ENCODE assay signal across 12 cellular contexts in the genomic region with DNA sequence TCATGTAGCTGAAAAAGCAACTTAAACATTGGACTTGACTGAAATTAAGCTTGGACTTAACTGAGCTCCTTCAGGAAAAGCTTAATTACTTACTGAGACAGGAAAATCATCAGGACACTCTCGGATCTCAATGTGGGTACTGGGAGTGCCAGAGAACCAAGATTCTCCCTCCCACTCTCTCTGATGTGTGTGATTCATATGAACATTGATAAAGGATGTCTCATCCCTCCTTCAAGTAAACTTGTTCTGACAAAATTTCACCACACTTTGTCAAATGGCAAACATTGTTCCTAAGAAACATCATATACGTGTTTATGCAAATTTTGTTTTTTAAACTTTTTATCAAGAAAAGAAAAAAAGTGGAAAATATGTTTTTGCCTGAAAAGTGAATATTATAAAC. TPM values are rescaled to one million over a fixed set of nuclear protein-coding genes. Genes with fewer than 3 reads are reported as not detected.
DNase-seq lines count a peak whose midpoint lies in the region; ATAC-seq, FAIRE-seq and TF ChIP-seq lines count a peak whose summit lies in the region.
"Had no signal": no experiment of that assay in that cellular context is flagged by ENCODE, and none has a peak within 500 bp of the region (broad histone marks: within the 10 kb centered on the region; RNA-seq: fewer than 3 reads in every experiment).

No MANE protein-coding gene starts in this region.

- H3K4me3 ChIP-seq in SK-N-SH (ENCODE audit: low read depth in 2 of 2, low read length in 1 of 2) (no peak overlapping the region), choroid plexus epithelial cell (ENCODE audit: low read depth, low read length) (no peak overlapping the region), ascending aorta (no peak overlapping the region), hepatocyte (no peak overlapping the region)
- H3K4me3 ChIP-seq: sigmoid colon had no signal

- POLR2A ChIA-PET in SK-N-SH (lab: Yijun Ruan, JAX): no interaction called here

- TF ChIP-seq RAD21 in SK-N-SH (IDR thresholded peaks at IDR 0.05; ENCODE audit: low read length): no peak

- H3K27me3 ChIP-seq in SK-N-SH (ENCODE audit: insufficient read depth): peaks cover 14% of the 10 kb centered on the region; the same call in 1 of the 2 replicates
- no peaks in the 10 kb centered on the region for H3K27me3 ChIP-seq in ascending aorta
- no peaks in the 10 kb centered on the region for H3K27me3 ChIP-seq in hepatocyte
- H3K27me3 ChIP-seq: sigmoid colon had no signal

- H3K4me1 ChIP-seq in SK-N-SH (ENCODE audit: control insufficient read depth in 1 of 2, insufficient read depth in 2 of 2, low read depth in 1 of 2, low read length in 1 of 2): no peaks in the 10 kb centered on the region
- peaks cover 4 to 9% of the 10 kb centered on the region in 2 donors for H3K4me1 ChIP-seq in ascending aorta
- peaks cover 7% of the 10 kb centered on the region for H3K4me1 ChIP-seq in hepatocyte (ENCODE audit: insufficient read depth)

- H3K36me3 ChIP-seq in SK-N-SH (replicated peaks in 1 of 2; ENCODE audit: control insufficient read depth in 1 of 2, insufficient read depth in 2 of 2, low read length in 1 of 2): no peaks in the 10 kb centered on the region
- no peaks in the 10 kb centered on the region for H3K36me3 ChIP-seq in ascending aorta
- H3K36me3 ChIP-seq in hepatocyte (replicated peaks; ENCODE audit: insufficient read depth, low read depth): no peaks in the 10 kb centered on the region
- H3K36me3 ChIP-seq: sigmoid colon had no signal

- H3K9me3 ChIP-seq in SK-N-SH (no peaks in the 10 kb centered on the region), ascending aorta (no peaks in the 10 kb centered on the region), hepatocyte (ENCODE audit: low read depth) (no peaks in the 10 kb centered on the region)
- H3K9me3 ChIP-seq: sigmoid colon had no signal

- CTCF ChIA-PET in SK-N-SH (lab: Yijun Ruan, JAX): no interaction called here

- H3K27ac ChIP-seq in SK-N-SH (ENCODE audit: low read depth in 2 of 2, low read length in 1 of 2) (no peak overlapping the region), ascending aorta (no peak overlapping the region), hepatocyte (no peak overlapping the region)
- H3K27ac ChIP-seq: 22Rv1, sigmoid colon had no signal

- H3K9me2 ChIP-seq in SK-N-SH (no peaks in the 10 kb centered on the region), hepatocyte (replicated peaks; ENCODE audit: insufficient read depth) (no peaks in the 10 kb centered on the region)

- peaks cover 9% of the 10 kb centered on the region for H3F3A ChIP-seq in SK-N-SH (replicated peaks; ENCODE audit: insufficient read depth)

- no peak for TF ChIP-seq CTCF in SK-N-SH (IDR thresholded peaks at IDR 0.05)
- no peak for TF ChIP-seq CTCF in choroid plexus epithelial cell (conservative IDR thresholded peaks at IDR 0.05; ENCODE audit: low read depth, low read length)
- no peak for TF ChIP-seq CTCF in ascending aorta (IDR thresholded peaks at IDR 0.05)
- TF ChIP-seq CTCF in hepatocyte (IDR thresholded peaks at IDR 0.05; ENCODE audit: poor library complexity): no peak

- peak; percentile 21 for FAIRE-seq in RCC 7860 (lab: Jason Lieb, UNC)

- ATAC-seq in SK-N-SH treated with all-trans-retinoic acid at 6 μM for 48 hours: no peak
- ATAC-seq in esophagus mucosa: no peak

- no peak for TF ChIP-seq EP300 in SK-N-SH (IDR thresholded peaks at IDR 0.05; ENCODE audit: borderline replicate concordance in 1 of 2, low read depth in 1 of 2, low read length in 1 of 2)

- no peaks in the 10 kb centered on the region for H4K20me1 ChIP-seq in SK-N-SH (ENCODE audit: insufficient read depth)
- no peaks in the 10 kb centered on the region for H4K20me1 ChIP-seq in hepatocyte (ENCODE audit: insufficient read depth, poor library complexity, severe bottlenecking)

- intact Hi-C loops in ascending aorta (cut with DNase I): no loop called here

- H3K9ac ChIP-seq in SK-N-SH: no peak overlapping the region

- H2AFZ ChIP-seq in SK-N-SH (ENCODE audit: low read depth) (peak overlapping the region; percentile 0; the same call in 1 of the 2 replicates), hepatocyte (no peak overlapping the region)

- DNase-seq in SK-N-SH: no peak
- no peak for DNase-seq in RCC 7860 (ENCODE audit: low spot score)
- DNase-seq in choroid plexus epithelial cell (ENCODE audit: low read depth): peak; percentile 57
- DNase-seq in renal cortical epithelial cell (ENCODE audit: low read depth): peak; percentile 51
- DNase-seq in ascending aorta (ENCODE audit: low spot score in 2 of 2): no peak
- DNase-seq in hepatocyte (ENCODE audit: low spot score): no peak
- DNase-seq: DMS79, NCI-H2107, sigmoid colon had no signal

- WGBS in SK-N-SH (ENCODE audit: low lambda C conversion rate): 14% methylated on average over 2 of the region's 2 CpGs
- 78% methylated on average over 2 of the region's 2 CpGs for WGBS in hepatocyte (ENCODE audit: low lambda C conversion rate, missing lambda C conversion rate)

- no peak overlapping the region for H3K4me2 ChIP-seq in SK-N-SH
- no peak overlapping the region for H3K4me2 ChIP-seq in hepatocyte

- H3K79me2 ChIP-seq in SK-N-SH (ENCODE audit: insufficient read depth) (no peaks in the 10 kb centered on the region), hepatocyte (no peaks in the 10 kb centered on the region)

TF ChIP-seq in SK-N-SH, 30 proteins besides CTCF, POLR2A, EP300 and RAD21:
- no peak for TF ChIP-seq NRF1 (IDR thresholded peaks at IDR 0.05; ENCODE audit: low read depth, low read length)
- TF ChIP-seq, protein P1, sequence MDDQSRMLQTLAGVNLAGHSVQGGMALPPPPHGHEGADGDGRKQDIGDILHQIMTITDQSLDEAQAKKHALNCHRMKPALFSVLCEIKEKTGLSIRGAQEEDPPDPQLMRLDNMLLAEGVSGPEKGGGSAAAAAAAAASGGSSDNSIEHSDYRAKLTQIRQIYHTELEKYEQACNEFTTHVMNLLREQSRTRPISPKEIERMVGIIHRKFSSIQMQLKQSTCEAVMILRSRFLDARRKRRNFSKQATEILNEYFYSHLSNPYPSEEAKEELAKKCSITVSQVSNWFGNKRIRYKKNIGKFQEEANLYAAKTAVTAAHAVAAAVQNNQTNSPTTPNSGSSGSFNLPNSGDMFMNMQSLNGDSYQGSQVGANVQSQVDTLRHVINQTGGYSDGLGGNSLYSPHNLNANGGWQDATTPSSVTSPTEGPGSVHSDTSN (IDR thresholded peaks at IDR 0.05): peak; percentile 42; the same call in 1 of the 2 replicates
- TF ChIP-seq, protein P2, sequence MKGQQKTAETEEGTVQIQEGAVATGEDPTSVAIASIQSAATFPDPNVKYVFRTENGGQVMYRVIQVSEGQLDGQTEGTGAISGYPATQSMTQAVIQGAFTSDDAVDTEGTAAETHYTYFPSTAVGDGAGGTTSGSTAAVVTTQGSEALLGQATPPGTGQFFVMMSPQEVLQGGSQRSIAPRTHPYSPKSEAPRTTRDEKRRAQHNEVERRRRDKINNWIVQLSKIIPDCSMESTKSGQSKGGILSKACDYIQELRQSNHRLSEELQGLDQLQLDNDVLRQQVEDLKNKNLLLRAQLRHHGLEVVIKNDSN (IDR thresholded peaks at IDR 0.05; ENCODE audit: borderline replicate concordance, low read depth): no peak

TF ChIP-seq in SK-N-SH treated with all-trans-retinoic acid at 6 μM for 48 hours, 23 proteins besides CTCF, POLR2A, EP300 and RAD21:
- TF ChIP-seq GLIS3 (CRISPR knock-in tag; IDR thresholded peaks at IDR 0.05): no peak
- TF ChIP-seq SNAI2 (CRISPR knock-in tag; IDR thresholded peaks at IDR 0.05): no peak
- no peak for TF ChIP-seq ZNF8 (CRISPR knock-in tag; IDR thresholded peaks at IDR 0.05)
- no peak for TF ChIP-seq ESRRG (CRISPR knock-in tag; IDR thresholded peaks at IDR 0.05)
- TF ChIP-seq ARNTL (CRISPR knock-in tag; IDR thresholded peaks at IDR 0.05; ENCODE audit: borderline replicate concordance, low read depth): no peak
- TF ChIP-seq CSDC2 (CRISPR knock-in tag; IDR thresholded peaks at IDR 0.05): no peak
- no peak for TF ChIP-seq BACH2 (CRISPR knock-in tag; IDR thresholded peaks at IDR 0.05; ENCODE audit: borderline replicate concordance)
- TF ChIP-seq, protein P3, sequence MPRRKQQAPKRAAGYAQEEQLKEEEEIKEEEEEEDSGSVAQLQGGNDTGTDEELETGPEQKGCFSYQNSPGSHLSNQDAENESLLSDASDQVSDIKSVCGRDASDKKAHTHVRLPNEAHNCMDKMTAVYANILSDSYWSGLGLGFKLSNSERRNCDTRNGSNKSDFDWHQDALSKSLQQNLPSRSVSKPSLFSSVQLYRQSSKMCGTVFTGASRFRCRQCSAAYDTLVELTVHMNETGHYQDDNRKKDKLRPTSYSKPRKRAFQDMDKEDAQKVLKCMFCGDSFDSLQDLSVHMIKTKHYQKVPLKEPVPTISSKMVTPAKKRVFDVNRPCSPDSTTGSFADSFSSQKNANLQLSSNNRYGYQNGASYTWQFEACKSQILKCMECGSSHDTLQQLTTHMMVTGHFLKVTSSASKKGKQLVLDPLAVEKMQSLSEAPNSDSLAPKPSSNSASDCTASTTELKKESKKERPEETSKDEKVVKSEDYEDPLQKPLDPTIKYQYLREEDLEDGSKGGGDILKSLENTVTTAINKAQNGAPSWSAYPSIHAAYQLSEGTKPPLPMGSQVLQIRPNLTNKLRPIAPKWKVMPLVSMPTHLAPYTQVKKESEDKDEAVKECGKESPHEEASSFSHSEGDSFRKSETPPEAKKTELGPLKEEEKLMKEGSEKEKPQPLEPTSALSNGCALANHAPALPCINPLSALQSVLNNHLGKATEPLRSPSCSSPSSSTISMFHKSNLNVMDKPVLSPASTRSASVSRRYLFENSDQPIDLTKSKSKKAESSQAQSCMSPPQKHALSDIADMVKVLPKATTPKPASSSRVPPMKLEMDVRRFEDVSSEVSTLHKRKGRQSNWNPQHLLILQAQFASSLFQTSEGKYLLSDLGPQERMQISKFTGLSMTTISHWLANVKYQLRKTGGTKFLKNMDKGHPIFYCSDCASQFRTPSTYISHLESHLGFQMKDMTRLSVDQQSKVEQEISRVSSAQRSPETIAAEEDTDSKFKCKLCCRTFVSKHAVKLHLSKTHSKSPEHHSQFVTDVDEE (CRISPR knock-in tag; IDR thresholded peaks at IDR 0.05): no peak
- TF ChIP-seq ZNF70 (CRISPR knock-in tag; IDR thresholded peaks at IDR 0.05): no peak
- no peak for TF ChIP-seq ZFP3 (CRISPR knock-in tag; IDR thresholded peaks at IDR 0.05)
- TF ChIP-seq ISL1 (CRISPR knock-in tag; IDR thresholded peaks at IDR 0.05): no peak

RNA-seq across cellular contexts. Expression of a gene that starts 4.1 kb away (rescaled TPM):
- polyA plus RNA-seq in SK-N-SH (2012; rRNA removed): 1.4 and 1.9 TPM in 2 replicates
- 1.7 and 1.9 TPM in 2 replicates for polyA plus RNA-seq in SK-N-SH (2012; cell fraction: cytosol; rRNA removed)
- polyA plus RNA-seq in SK-N-SH (2012; cell fraction: nucleus; rRNA removed): 1.0 and 2.0 TPM in 2 replicates
- 67.4 and 82.7 TPM in 2 replicates for total RNA-seq in renal cortical epithelial cell
- 25.0 TPM for total RNA-seq in esophagus mucosa
- 13.0 TPM for total RNA-seq in ascending aorta
- 9.5 and 9.8 TPM in 2 replicates for total RNA-seq in hepatocyte
- polyA plus RNA-seq in hepatocyte: 1.6 and 1.7 TPM in 2 replicates

RNA-seq across cellular contexts. Expression of a gene that starts 44.6 kb away (rescaled TPM):
- polyA plus RNA-seq in SK-N-SH (2012; rRNA removed): not detected in 2 replicates
- polyA plus RNA-seq in SK-N-SH (2012; cell fraction: cytosol; rRNA removed): not detected in 2 replicates
- not detected in 2 replicates for polyA plus RNA-seq in SK-N-SH (2012; cell fraction: nucleus; rRNA removed)
- not detected in 2 replicates for total RNA-seq in renal cortical epithelial cell
- not detected for total RNA-seq in esophagus mucosa
- total RNA-seq in ascending aorta: not detected
- not detected in 2 replicates for total RNA-seq in hepatocyte
- not detected in 2 replicates for polyA plus RNA-seq in hepatocyte
- total RNA-seq: sigmoid colon had no signal
- polyA plus RNA-seq: sigmoid colon had no signal

Comparison
In these comparisons a context has a peak if more than half of its experiments do, and no peak if none do; other contexts are left out.
1. DNase-seq: peak in choroid plexus epithelial cell (single experiment) and renal cortical epithelial cell (single experiment); none in SK-N-SH (single experiment), RCC 7860 (single experiment), ascending aorta (0 of 2) and hepatocyte (single experiment).